Comparison of ENCODE assay signal across 20 cellular contexts in genomic region chr9:114107286-114108001, GRCh38. TPM values are rescaled to one million over a fixed set of nuclear protein-coding genes. Genes with fewer than 3 reads are reported as not detected.
DNase-seq lines count a peak whose midpoint lies in the region; ATAC-seq and TF ChIP-seq lines count a peak whose summit lies in the region.
"Had no signal": no experiment of that assay in that cellular context is flagged by ENCODE, and none has a peak within 500 bp of the region (broad histone marks: within the 10 kb centered on the region; RNA-seq: fewer than 3 reads in every experiment).

No MANE protein-coding gene starts in this region.

- 69% methylated on average over 13 of the region's 13 CpGs for WGBS in smooth muscle cell (ENCODE audit: low lambda C conversion rate)

- peak; percentile 47 for ATAC-seq in activated CD8-positive, alpha-beta memory T cell treated with anti-CD3 and anti-CD28 coated beads, Interleukin-2, amount 10 ng/mL, durations not matched to agents 7 days and 5 days

- no peaks in the 10 kb centered on the region for H3F3A ChIP-seq in smooth muscle cell (ENCODE audit: low read depth)

- H3K9me3 ChIP-seq in OCI-LY3 (ENCODE audit: insufficient read depth, low read length) = no peaks in the 10 kb centered on the region
- H3K9me3 ChIP-seq in smooth muscle cell (replicated peaks; ENCODE audit: low read depth) = no peaks in the 10 kb centered on the region
- H3K9me3 ChIP-seq in effector memory CD4-positive, alpha-beta T cell (ENCODE audit: control insufficient read depth, low read length) = no peaks in the 10 kb centered on the region
- H3K9me3 ChIP-seq: neutrophil, SJSA1, transverse colon had no signal

- no peaks in the 10 kb centered on the region for H3K36me3 Mint-ChIP-seq in activated CD8-positive, alpha-beta memory T cell treated with anti-CD3 and anti-CD28 coated beads, Interleukin-2, amount 10 ng/mL, durations not matched to agents 7 days and 5 days
- peaks cover 3% of the 10 kb centered on the region for H3K36me3 Mint-ChIP-seq in glutamatergic neuron (ENCODE audit: unreplicated experiment)
- peaks cover 6% of the 10 kb centered on the region for H3K36me3 Mint-ChIP-seq in MCF 10A (ENCODE audit: insufficient read depth, unreplicated experiment)
- H3K36me3 Mint-ChIP-seq: activated naive CD4-positive, alpha-beta T cell treated with anti-CD3 and anti-CD28 coated beads, Interleukin-2, amount 50 U/mL, for 24 hours; CD8-positive, alpha-beta memory T cell had no signal

- no peak overlapping the region for H3K4me3 Mint-ChIP-seq in activated CD8-positive, alpha-beta memory T cell treated with anti-CD3 and anti-CD28 coated beads, Interleukin-2, amount 10 ng/mL, durations not matched to agents 7 days and 5 days
- H3K4me3 Mint-ChIP-seq in glutamatergic neuron (ENCODE audit: unreplicated experiment) (no peak overlapping the region), MCF 10A (ENCODE audit: unreplicated experiment) (no peak overlapping the region)
- H3K4me3 Mint-ChIP-seq: activated naive CD4-positive, alpha-beta T cell treated with anti-CD3 and anti-CD28 coated beads, Interleukin-2, amount 50 U/mL, for 24 hours; CD8-positive, alpha-beta memory T cell; T-helper 1 cell treated with Interleukin-12 subunit alpha and Interleukin-12 subunit beta and Interleukin-4 antibody, amounts not matched to agents 30 μg/mL and 1 μg/mL, for 36 hours had no signal

- no peaks in the 10 kb centered on the region for H3K79me2 ChIP-seq in OCI-LY3 (ENCODE audit: low read length)
- no peaks in the 10 kb centered on the region for H3K79me2 ChIP-seq in smooth muscle cell (ENCODE audit: low read depth)

- H3K4me2 ChIP-seq in OCI-LY3 (ENCODE audit: low read length) = peak overlapping the region; percentile 30; the same call in 1 of the 2 replicates
- H3K4me2 ChIP-seq in smooth muscle cell = no peak overlapping the region
- H3K4me2 ChIP-seq: PC-9 had no signal

- intact Hi-C loops in MCF 10A (cut with micrococcal nuclease) = loop anchor here (1.0 to 10.0 kb wide), 3 partner anchors 47 to 198 kb away; partner anchors contain the start of gene COL27A1

- H4K20me1 ChIP-seq in OCI-LY3 (ENCODE audit: insufficient read depth, low read length) (no peaks in the 10 kb centered on the region), smooth muscle cell (ENCODE audit: low read depth) (no peaks in the 10 kb centered on the region)

- CTCF ChIA-PET in activated CD8-positive, alpha-beta memory T cell treated with anti-CD3 and anti-CD28 coated beads, Interleukin-2, amount 10 ng/mL, durations not matched to agents 7 days and 5 days (lab: Charles Lee) = interaction anchor here (0.7 to 5.8 kb wide), 15 partner anchors 8 to 615 kb away, joined by 3 to 61 read pairs (median 4); partner anchors contain the start of genes COL27A1 and KIF12
- CTCF ChIA-PET in MCF 10A (lab: Yijun Ruan, JAX) = interaction anchor here (0.5 to 8.4 kb wide), 40 partner anchors 11 to 300 kb away, joined by 3 to 160 read pairs (median 4); partner anchors contain the start of gene COL27A1

- no peak overlapping the region for H3K9ac ChIP-seq in OCI-LY3 (ENCODE audit: low read length)
- no peak overlapping the region for H3K9ac ChIP-seq in smooth muscle cell (ENCODE audit: low read depth)

- H2AFZ ChIP-seq in OCI-LY3 (ENCODE audit: low read depth, low read length) (peak overlapping the region; percentile 87; the same call in 1 of the 2 replicates), smooth muscle cell (ENCODE audit: low read depth) (peak overlapping the region; percentile 35)
- H2AFZ ChIP-seq: PC-9 had no signal

- no peaks in the 10 kb centered on the region for H3K9me3 Mint-ChIP-seq in activated CD8-positive, alpha-beta memory T cell treated with anti-CD3 and anti-CD28 coated beads, Interleukin-2, amount 10 ng/mL, durations not matched to agents 7 days and 5 days (ENCODE audit: low read depth)
- H3K9me3 Mint-ChIP-seq in glutamatergic neuron (ENCODE audit: unreplicated experiment) (peaks cover 5% of the 10 kb centered on the region), MCF 10A (ENCODE audit: unreplicated experiment) (no peaks in the 10 kb centered on the region)
- H3K9me3 Mint-ChIP-seq: activated naive CD4-positive, alpha-beta T cell treated with anti-CD3 and anti-CD28 coated beads, Interleukin-2, amount 50 U/mL, for 24 hours; T-helper 1 cell treated with Interleukin-12 subunit alpha and Interleukin-12 subunit beta and Interleukin-4 antibody, amounts not matched to agents 30 μg/mL and 1 μg/mL, for 36 hours had no signal

- DNase-seq in activated CD8-positive, alpha-beta memory T cell treated with anti-CD3 and anti-CD28 coated beads, Interleukin-2, amount 10 ng/mL, durations not matched to agents 7 days and 5 days = no peak
- DNase-seq in activated CD8-positive, alpha-beta memory T cell treated with anti-CD3 and anti-CD28 coated beads, Interleukin-2, amount 50 U/mL, for 48 hours = no peak
- DNase-seq in glutamatergic neuron (no peak), smooth muscle cell (lab: John Stamatoyannopoulos, UW; ENCODE audit: unreplicated experiment) (no peak), glomerular visceral epithelial cell (ENCODE audit: extremely low spot score) (no peak), MCF 10A (ENCODE audit: unreplicated experiment) (no peak)
- DNase-seq in effector memory CD4-positive, alpha-beta T cell = no peak

- H3K4me1 ChIP-seq in OCI-LY3 (ENCODE audit: low read length) = 0 out of 2 replicates have a peak, but pooled peaks cover 3% of the 10 kb centered on the region
- H3K4me1 ChIP-seq in smooth muscle cell (ENCODE audit: low read depth) = no peaks in the 10 kb centered on the region
- H3K4me1 ChIP-seq in effector memory CD4-positive, alpha-beta T cell (ENCODE audit: control insufficient read depth, insufficient read depth, low read length, poor library complexity, severe bottlenecking) = no peaks in the 10 kb centered on the region
- H3K4me1 ChIP-seq: HAP-1, SJSA1 had no signal

- peaks cover 20% of the 10 kb centered on the region for H3K27me3 Mint-ChIP-seq in activated CD8-positive, alpha-beta memory T cell treated with anti-CD3 and anti-CD28 coated beads, Interleukin-2, amount 10 ng/mL, durations not matched to agents 7 days and 5 days
- H3K27me3 Mint-ChIP-seq in glutamatergic neuron (ENCODE audit: unreplicated experiment) = peaks cover 3% of the 10 kb centered on the region
- H3K27me3 Mint-ChIP-seq in MCF 10A (ENCODE audit: insufficient read depth, unreplicated experiment) = peaks cover 77% of the 10 kb centered on the region

- H3K4me3 ChIP-seq in OCI-LY3 (ENCODE audit: low read length) (no peak overlapping the region), smooth muscle cell (no peak overlapping the region)
- no peak overlapping the region for H3K4me3 ChIP-seq in effector memory CD4-positive, alpha-beta T cell (ENCODE audit: insufficient read depth, low read depth, low read length, poor library complexity, severe bottlenecking)
- H3K4me3 ChIP-seq: HAP-1, PC-9, SJSA1, transverse colon had no signal

- no peak overlapping the region for H3K27ac Mint-ChIP-seq in activated CD8-positive, alpha-beta memory T cell treated with anti-CD3 and anti-CD28 coated beads, Interleukin-2, amount 10 ng/mL, durations not matched to agents 7 days and 5 days
- H3K27ac Mint-ChIP-seq in glutamatergic neuron (ENCODE audit: unreplicated experiment) (peak overlapping the region; percentile 48), MCF 10A (ENCODE audit: low read depth, unreplicated experiment) (no peak overlapping the region)
- H3K27ac Mint-ChIP-seq: activated naive CD4-positive, alpha-beta T cell treated with anti-CD3 and anti-CD28 coated beads, Interleukin-2, amount 50 U/mL, for 24 hours; CD8-positive, alpha-beta memory T cell; T-helper 1 cell treated with Interleukin-12 subunit alpha and Interleukin-12 subunit beta and Interleukin-4 antibody, amounts not matched to agents 30 μg/mL and 1 μg/mL, for 36 hours had no signal

- POLR2A ChIA-PET in MCF 10A (lab: Yijun Ruan, JAX) = interaction anchor here (0.6 to 1.6 kb wide), 3 partner anchors 171 to 553 kb away, joined by 3 read pairs; no protein-coding TSS in a partner anchor

- no TSS peak for BruUV-seq in MCF 10A (replicated peaks; lab: Mats Ljungman, UMichigan)

- TF ChIP-seq CTCF in OCI-LY3 (IDR thresholded peaks at IDR 0.05; ENCODE audit: low read depth, low read length) (no peak), glutamatergic neuron (IDR thresholded peaks at IDR 0.05; ENCODE audit: partially characterized antibody, unreplicated experiment) (no peak), smooth muscle cell (IDR thresholded peaks at IDR 0.05; ENCODE audit: borderline replicate concordance, insufficient read depth, poor library complexity, severe bottlenecking) (no peak), MCF 10A (IDR thresholded peaks at IDR 0.05; ENCODE audit: unreplicated experiment) (no peak)

- H3K27me3 ChIP-seq in OCI-LY3 (ENCODE audit: low read depth, low read length) = peaks cover 27% of the 10 kb centered on the region
- H3K27me3 ChIP-seq in smooth muscle cell (ENCODE audit: low read depth) = peaks cover 19% of the 10 kb centered on the region
- no peaks in the 10 kb centered on the region for H3K27me3 ChIP-seq in effector memory CD4-positive, alpha-beta T cell (replicated peaks; ENCODE audit: control insufficient read depth, insufficient read depth, low read length, poor library complexity, severe bottlenecking)
- H3K27me3 ChIP-seq: SJSA1 had no signal

- H3K36me3 ChIP-seq in OCI-LY3 (replicated peaks; ENCODE audit: low read depth, low read length) (no peaks in the 10 kb centered on the region), smooth muscle cell (ENCODE audit: low read depth) (no peaks in the 10 kb centered on the region)
- no peaks in the 10 kb centered on the region for H3K36me3 ChIP-seq in effector memory CD4-positive, alpha-beta T cell (ENCODE audit: control insufficient read depth, insufficient read depth, low read length)
- H3K36me3 ChIP-seq: HAP-1, neutrophil, SJSA1, transverse colon had no signal

- no peaks in the 10 kb centered on the region for H3K4me1 Mint-ChIP-seq in activated CD8-positive, alpha-beta memory T cell treated with anti-CD3 and anti-CD28 coated beads, Interleukin-2, amount 10 ng/mL, durations not matched to agents 7 days and 5 days
- H3K4me1 Mint-ChIP-seq in glutamatergic neuron (ENCODE audit: low read depth, unreplicated experiment) (peaks cover 19% of the 10 kb centered on the region), MCF 10A (ENCODE audit: insufficient read depth, unreplicated experiment) (no peaks in the 10 kb centered on the region)
- H3K4me1 Mint-ChIP-seq: activated naive CD4-positive, alpha-beta T cell treated with anti-CD3 and anti-CD28 coated beads, Interleukin-2, amount 50 U/mL, for 24 hours; CD8-positive, alpha-beta memory T cell had no signal

- H3K27ac ChIP-seq in OCI-LY3 (ENCODE audit: low read length) (no peak overlapping the region), smooth muscle cell (ENCODE audit: low read depth) (no peak overlapping the region)
- no peak overlapping the region for H3K27ac ChIP-seq in effector memory CD4-positive, alpha-beta T cell (ENCODE audit: insufficient read depth, low read length, poor library complexity, severe bottlenecking)
- H3K27ac ChIP-seq: foreskin keratinocyte, neutrophil, PC-9, SJSA1, transverse colon had no signal

RNA-seq across cellular contexts. Expression of gene KIF12, which starts 8.4 kb away (rescaled TPM):
- total RNA-seq in activated CD8-positive, alpha-beta memory T cell treated with anti-CD3 and anti-CD28 coated beads, Interleukin-2, amount 10 ng/mL, durations not matched to agents 7 days and 5 days = not detected
- total RNA-seq in glutamatergic neuron (ENCODE audit: unreplicated experiment) (0.93 TPM), smooth muscle cell (0.09 TPM in 1 of 2 replicates, not detected in the other), MCF 10A (2022) (not detected in 2 replicates)
- polyA plus RNA-seq in smooth muscle cell = 0.21 TPM in 1 of 2 replicates, not detected in the other
- total RNA-seq: aorta; CD8-positive, alpha-beta memory T cell; PC-9 had no signal
- polyA plus RNA-seq: CD8-positive, alpha-beta memory T cell had no signal

RNA-seq across cellular contexts. Expression of gene AMBP, which starts 29.3 kb away (rescaled TPM):
- total RNA-seq in activated CD8-positive, alpha-beta memory T cell treated with anti-CD3 and anti-CD28 coated beads, Interleukin-2, amount 10 ng/mL, durations not matched to agents 7 days and 5 days = not detected
- total RNA-seq in glutamatergic neuron (ENCODE audit: unreplicated experiment) (0.29 TPM), smooth muscle cell (not detected in 2 replicates), MCF 10A (2022) (not detected in 2 replicates)
- 0.35 and 0.46 TPM in 2 replicates for polyA plus RNA-seq in smooth muscle cell
- total RNA-seq: aorta; CD8-positive, alpha-beta memory T cell; epithelial cell of proximal tubule; foreskin keratinocyte; lower leg skin; PC-9 had no signal
- polyA plus RNA-seq: CD8-positive, alpha-beta memory T cell; foreskin keratinocyte had no signal

RNA-seq across cellular contexts. Expression of gene COL27A1, which starts 47.9 kb away (rescaled TPM):
- under 1 TPM; 0.15 to 0.30 TPM for total RNA-seq in activated CD8-positive, alpha-beta memory T cell treated with anti-CD3 and anti-CD28 coated beads, Interleukin-2, amount 10 ng/mL, durations not matched to agents 7 days and 5 days
- total RNA-seq in glutamatergic neuron (ENCODE audit: unreplicated experiment) = 3.9 TPM
- total RNA-seq in smooth muscle cell = 18.1 and 20.7 TPM in 2 replicates
- polyA plus RNA-seq in smooth muscle cell = 19.9 and 33.5 TPM in 2 replicates
- total RNA-seq in MCF 10A (2022) = 1.3 and 2.9 TPM in 2 replicates
- polyA plus RNA-seq: CD8-positive, alpha-beta memory T cell had no signal
